Comparison of ENCODE assay signal across 21 cellular contexts in genomic region chr14:77046706-77047105, GRCh38. TPM values are rescaled to one million over a fixed set of nuclear protein-coding genes. Genes with fewer than 3 reads are reported as not detected.
A peak's percentile ranks its signal among the peaks of the same experiment; 100 is the strongest.
DNase-seq lines count a peak whose midpoint lies in the region; ATAC-seq, FAIRE-seq and TF ChIP-seq lines count a peak whose summit lies in the region.
"Had no signal": no experiment of that assay in that cellular context is flagged by ENCODE, and none has a peak within 500 bp of the region (broad histone marks: within the 10 kb centered on the region; RNA-seq: fewer than 3 reads in every experiment).

No MANE protein-coding gene starts in this region.

- no peaks in the 10 kb centered on the region for H3K79me2 ChIP-seq in SK-N-SH (ENCODE audit: insufficient read depth)

- TF ChIP-seq CTCF in SK-N-SH (IDR thresholded peaks at IDR 0.05) (no peak), foreskin keratinocyte (conservative IDR thresholded peaks at IDR 0.05) (no peak), spleen (IDR thresholded peaks at IDR 0.05 in 8 of 11, conservative IDR thresholded peaks at IDR 0.05 in 3 of 11) (no peak)

- intact Hi-C loops in spleen (cut with DNase I; ENCODE audit: low total_unique reads), result no loop called here

- no peak overlapping the region for H2AFZ ChIP-seq in SK-N-SH (ENCODE audit: low read depth)

- no peak overlapping the region for H3K4me2 ChIP-seq in SK-N-SH
- H3K4me2 ChIP-seq: BLaER1 had no signal

- H4K20me1 ChIP-seq in SK-N-SH (ENCODE audit: insufficient read depth), result no peaks in the 10 kb centered on the region
- H4K20me1 ChIP-seq: BLaER1 had no signal

- CTCF ChIA-PET in SK-N-SH (lab: Yijun Ruan, JAX), result interaction anchor here (1.7 to 24.4 kb wide), 5 partner anchors 7 to 135 kb away, joined by 5 to 484 read pairs (median 31); partner anchors contain the start of gene IRF2BPL

- 55% methylated on average over 2 of the region's 2 CpGs for WGBS in SK-N-SH (ENCODE audit: low lambda C conversion rate)
- WGBS in spleen, 5 donors, result 64 to 75% (median 67%) methylated on average over 2 of the region's 2 CpGs

- H3K9me3 ChIP-seq in SK-N-SH, result no peaks in the 10 kb centered on the region
- no peaks in the 10 kb centered on the region for H3K9me3 ChIP-seq in spleen
- H3K9me3 ChIP-seq: BLaER1, SJCRH30, thoracic aorta had no signal

- H3F3A ChIP-seq in SK-N-SH (replicated peaks; ENCODE audit: insufficient read depth), result peaks cover 27% of the 10 kb centered on the region

- H3K36me3 ChIP-seq in SK-N-SH (replicated peaks in 1 of 2; ENCODE audit: control insufficient read depth in 1 of 2, insufficient read depth in 2 of 2, low read length in 1 of 2) (no peaks in the 10 kb centered on the region), spleen (no peaks in the 10 kb centered on the region)
- H3K36me3 ChIP-seq: BLaER1, SJCRH30, thoracic aorta had no signal

- POLR2A ChIA-PET in SK-N-SH (lab: Yijun Ruan, JAX), result no interaction called here

- no peak overlapping the region for H3K27ac Mint-ChIP-seq in stimulated activated naive CD8-positive, alpha-beta T cell treated with anti-CD3 and anti-CD28 coated beads, Interleukin-15, amount 100 ng/mL, for 72 hours
- H3K27ac Mint-ChIP-seq: activated CD8-positive, alpha-beta memory T cell treated with anti-CD3 and anti-CD28 coated beads, Interleukin-2, amount 10 ng/mL, durations not matched to agents 7 days and 5 days; activated naive CD8-positive, alpha-beta T cell treated with anti-CD3 and anti-CD28 coated beads, Interleukin-2, amount 50 U/mL, for 24 hours; activated T-helper 2 cell treated with anti-CD3 and anti-CD28 coated beads, Interferon-gamma antibody, Interleukin-2, Interleukin-4, amounts not matched to agents 10 μg/mL and 5 μg/mL and 100 μg/mL, durations not matched to agents 14 hours and 24 hours and 36 hours; memory B cell; natural killer cell; T-helper 2 cell treated with Interferon-gamma antibody and Interleukin-4, amounts not matched to agents 5 μg/mL and 100 μg/mL, for 36 hours had no signal

- H3K27ac ChIP-seq in SK-N-SH (ENCODE audit: low read depth in 2 of 2, low read length in 1 of 2) (0 out of 4 replicates have a peak overlapping the region, but pooled peaks of 1 of the 2 experiments have one; percentile 1), foreskin keratinocyte (peak overlapping the region; percentile 32), spleen (peak overlapping the region in 6 of 8 donors; percentile 94 to 100 (median 100))
- H3K27ac ChIP-seq: BLaER1, SJCRH30, thoracic aorta had no signal

- H3K4me1 ChIP-seq in SK-N-SH (ENCODE audit: control insufficient read depth in 1 of 2, insufficient read depth in 2 of 2, low read depth in 1 of 2, low read length in 1 of 2) (peaks cover 45 to 59% of the 10 kb centered on the region in 2 experiments), foreskin keratinocyte (peaks cover 36% of the 10 kb centered on the region), spleen (peaks cover 36 to 84% (median 68%) of the 10 kb centered on the region in 6 donors)

- H3K27me3 ChIP-seq in SK-N-SH (ENCODE audit: insufficient read depth) (no peaks in the 10 kb centered on the region), foreskin keratinocyte (no peaks in the 10 kb centered on the region), spleen (replicated peaks in 1 of 7) (no peaks in the 10 kb centered on the region)
- H3K27me3 ChIP-seq: BLaER1, SJCRH30 had no signal

- TF ChIP-seq EP300 in SK-N-SH (IDR thresholded peaks at IDR 0.05; ENCODE audit: borderline replicate concordance in 1 of 2, low read depth in 1 of 2, low read length in 1 of 2), result peak in 1 of 2 experiments; percentile 21; a peak in 1 of 4 replicates

- H3K4me1 Mint-ChIP-seq in stimulated activated naive CD8-positive, alpha-beta T cell treated with anti-CD3 and anti-CD28 coated beads, Interleukin-15, amount 100 ng/mL, for 72 hours, result peaks cover 51% of the 10 kb centered on the region

- no peak for TF ChIP-seq POLR2A in spleen (IDR thresholded peaks at IDR 0.05)

- H3K27me3 Mint-ChIP-seq in stimulated activated naive CD8-positive, alpha-beta T cell treated with anti-CD3 and anti-CD28 coated beads, Interleukin-15, amount 100 ng/mL, for 72 hours, result no peaks in the 10 kb centered on the region
- H3K27me3 Mint-ChIP-seq: activated CD8-positive, alpha-beta memory T cell treated with anti-CD3 and anti-CD28 coated beads, Interleukin-2, amount 10 ng/mL, durations not matched to agents 7 days and 5 days; activated naive CD8-positive, alpha-beta T cell treated with anti-CD3 and anti-CD28 coated beads, Interleukin-2, amount 50 U/mL, for 24 hours; memory B cell had no signal

- no peak overlapping the region for H3K4me3 ChIP-seq in SK-N-SH (ENCODE audit: low read depth in 2 of 2, low read length in 1 of 2)
- no peak overlapping the region for H3K4me3 ChIP-seq in spleen
- H3K4me3 ChIP-seq: BLaER1, SJCRH30, thoracic aorta had no signal

- no peaks in the 10 kb centered on the region for H3K9me3 Mint-ChIP-seq in stimulated activated naive CD8-positive, alpha-beta T cell treated with anti-CD3 and anti-CD28 coated beads, Interleukin-15, amount 100 ng/mL, for 72 hours
- H3K9me3 Mint-ChIP-seq: activated naive CD8-positive, alpha-beta T cell treated with anti-CD3 and anti-CD28 coated beads, Interleukin-2, amount 50 U/mL, for 24 hours; activated T-helper 2 cell treated with anti-CD3 and anti-CD28 coated beads, Interferon-gamma antibody, Interleukin-2, Interleukin-4, amounts not matched to agents 10 μg/mL and 5 μg/mL and 100 μg/mL, durations not matched to agents 14 hours and 24 hours and 36 hours; memory B cell; natural killer cell; T-helper 2 cell treated with Interferon-gamma antibody and Interleukin-4, amounts not matched to agents 5 μg/mL and 100 μg/mL, for 36 hours had no signal

- ATAC-seq in SK-N-SH treated with all-trans-retinoic acid at 6 μM for 48 hours, result no peak
- peak; percentile 21 for ATAC-seq in foreskin keratinocyte
- no peak for ATAC-seq in stimulated activated naive CD8-positive, alpha-beta T cell treated with anti-CD3 and anti-CD28 coated beads, Interleukin-15, amount 100 ng/mL, for 72 hours
- ATAC-seq: activated CD8-positive, alpha-beta memory T cell treated with anti-CD3 and anti-CD28 coated beads, Interleukin-2, amount 10 ng/mL, durations not matched to agents 7 days and 5 days; activated naive CD8-positive, alpha-beta T cell treated with anti-CD3 and anti-CD28 coated beads, Interleukin-2, amount 50 U/mL, for 24 hours; natural killer cell had no signal

- DNase-seq in SK-N-SH (no peak), RPMI7951 (ENCODE audit: low read depth) (peak; percentile 79), foreskin keratinocyte (peak in 1 of 2 donors; percentile 75), spleen (no peak), RCC 7860 (ENCODE audit: low spot score) (no peak), NCI-H2029 treated with DMSO at 0.1 percent for 48 hours (lab: John Stamatoyannopoulos, UW) (no peak)
- DNase-seq in stimulated activated naive CD8-positive, alpha-beta T cell treated with anti-CD3 and anti-CD28 coated beads, Interleukin-15, amount 100 ng/mL, for 72 hours, result no peak
- DNase-seq: activated CD8-positive, alpha-beta memory T cell treated with anti-CD3 and anti-CD28 coated beads, Interleukin-2, amount 10 ng/mL, durations not matched to agents 7 days and 5 days; activated naive CD8-positive, alpha-beta T cell treated with anti-CD3 and anti-CD28 coated beads, Interleukin-2, amount 50 U/mL, for 24 hours; dermis blood vessel endothelial cell; DMS 273 treated with DMSO at 0.1 percent for 48 hours; natural killer cell; NCI-H187; SJCRH30; stimulated activated CD4-positive, alpha-beta T cell treated with anti-CD3 and anti-CD28 coated beads, Interleukin-12 subunit alpha, Interleukin-12 subunit beta, amount 100 ng/mL, for 4 hours had no signal

- no peaks in the 10 kb centered on the region for H3K9me2 ChIP-seq in SK-N-SH

- no peak overlapping the region for H3K9ac ChIP-seq in SK-N-SH
- H3K9ac ChIP-seq: BLaER1 had no signal

- no peak for FAIRE-seq in RCC 7860 (lab: Jason Lieb, UNC)

- no peak overlapping the region for H3K4me3 Mint-ChIP-seq in stimulated activated naive CD8-positive, alpha-beta T cell treated with anti-CD3 and anti-CD28 coated beads, Interleukin-15, amount 100 ng/mL, for 72 hours
- H3K4me3 Mint-ChIP-seq: activated CD8-positive, alpha-beta memory T cell treated with anti-CD3 and anti-CD28 coated beads, Interleukin-2, amount 10 ng/mL, durations not matched to agents 7 days and 5 days; activated naive CD8-positive, alpha-beta T cell treated with anti-CD3 and anti-CD28 coated beads, Interleukin-2, amount 50 U/mL, for 24 hours; memory B cell; natural killer cell; T-helper 2 cell treated with Interferon-gamma antibody and Interleukin-4, amounts not matched to agents 5 μg/mL and 100 μg/mL, for 36 hours had no signal

- TF ChIP-seq RAD21 in SK-N-SH (IDR thresholded peaks at IDR 0.05; ENCODE audit: low read length), result no peak

TF ChIP-seq in SK-N-SH, 30 proteins besides CTCF, POLR2A, EP300 and RAD21 (continues in another document):
- no peak for TF ChIP-seq RFX5 (IDR thresholded peaks at IDR 0.05; ENCODE audit: low read length)
- TF ChIP-seq CHD2 (IDR thresholded peaks at IDR 0.05; ENCODE audit: low read length, partially characterized antibody), result no peak

RNA-seq across cellular contexts. Expression of gene IRF2BPL, which starts 18.2 kb away (rescaled TPM):
- polyA plus RNA-seq in SK-N-SH (2012; rRNA removed) (10.9 and 17.1 TPM in 2 replicates), foreskin keratinocyte (8.0 and 8.7 TPM in 2 replicates), spleen (10 to 100 TPM in 1 of 3 donors, 1 to 10 TPM in 2; 4.1 to 15.8 (median 6.3) TPM)
- polyA plus RNA-seq in SK-N-SH (2012; cell fraction: cytosol; rRNA removed), result 9.1 and 14.4 TPM in 2 replicates
- 16.2 and 16.9 TPM in 2 replicates for polyA plus RNA-seq in SK-N-SH (2012; cell fraction: nucleus; rRNA removed)
- total RNA-seq in RPMI7951 (2014; rRNA removed; shearing (Covaris generic)), result 16.6 and 23.2 TPM in 2 replicates
- total RNA-seq in foreskin keratinocyte (20.2 and 20.7 TPM in 2 replicates), spleen (10 to 100 TPM; 38.2 to 62.7 (median 47.7) TPM)

RNA-seq across cellular contexts. Expression of gene CIPC, which starts 51.4 kb away (rescaled TPM):
- polyA plus RNA-seq in SK-N-SH (2012; rRNA removed) (6.5 and 9.6 TPM in 2 replicates), foreskin keratinocyte (2.3 and 3.0 TPM in 2 replicates), spleen (1 to 10 TPM; 4.2 to 9.6 (median 5.1) TPM)
- polyA plus RNA-seq in SK-N-SH (2012; cell fraction: cytosol; rRNA removed), result 8.0 and 8.5 TPM in 2 replicates
- 8.3 and 10.3 TPM in 2 replicates for polyA plus RNA-seq in SK-N-SH (2012; cell fraction: nucleus; rRNA removed)
- 11.1 and 12.0 TPM in 2 replicates for total RNA-seq in RPMI7951 (2014; rRNA removed; shearing (Covaris generic))
- total RNA-seq in foreskin keratinocyte (10.0 and 10.1 TPM in 2 replicates), spleen (10 to 100 TPM; 14.9 to 33.8 (median 24.7) TPM)
